ENCODE assay signal across 20 cellular contexts in genomic region chr2:3200420-3200939, GRCh38.
DNase-seq lines count a peak whose midpoint lies in the region; ATAC-seq and TF ChIP-seq lines count a peak whose summit lies in the region.
"Had no signal": no experiment of that assay in that cellular context is flagged by ENCODE, and none has a peak within 500 bp of the region (broad histone marks: within the 10 kb centered on the region; RNA-seq: fewer than 3 reads in every experiment).

No MANE protein-coding gene starts in this region.

- no peak overlapping the region for H2AFZ ChIP-seq in H9 (ENCODE audit: low read length)

- H3K23me2 ChIP-seq in H9 (ENCODE audit: insufficient read length, low read depth, low read length, poor library complexity, severe bottlenecking) = no peaks in the 10 kb centered on the region

- CTCF ChIA-PET in T-cell (lab: Charles Lee) = interaction anchor here in 1 of 2 donors (0.8 kb wide), 1 partner anchor 97 kb away, joined by 12 read pairs; no protein-coding TSS in a partner anchor

- no peak overlapping the region for H3K27ac ChIP-seq in H9 (ENCODE audit: insufficient read length, low read depth, low read length)
- H3K27ac ChIP-seq in lower lobe of right lung = no peak overlapping the region
- H3K27ac ChIP-seq: breast epithelium, esophagus squamous epithelium had no signal

- H3K79me2 ChIP-seq in H9 (ENCODE audit: insufficient read depth, low read length) = no peaks in the 10 kb centered on the region

- DNase-seq in AG10803 (ENCODE audit: low read depth) (peak; percentile 62), H9 (no peak), dermis microvascular lymphatic vessel endothelial cell (ENCODE audit: low read depth in 2 of 2) (peak; percentile 19 to 52), lower lobe of right lung (peak; percentile 35), T-cell (no peak)
- DNase-seq in stimulated activated naive CD8-positive, alpha-beta T cell treated with anti-CD3 and anti-CD28 coated beads, Interleukin-15, Interleukin-2, amounts not matched to agents 100 U/mL and 50 U/mL, for 24 hours = no peak
- DNase-seq in stimulated activated naive CD4-positive, alpha-beta T cell (lab: John Stamatoyannopoulos, UW) = no peak
- DNase-seq: activated CD8-positive, alpha-beta memory T cell treated with anti-CD3 and anti-CD28 coated beads for 24 hours; activated T-cell treated with anti-CD3 and anti-CD28 coated beads, Interleukin-2, amount 50 U/mL, for 72 hours; esophagus squamous epithelium; KBM-7; NCI-H2029; NCI-H510A had no signal

- peak overlapping the region; percentile 23; the same call in 1 of the 2 replicates for H3K14ac ChIP-seq in H9 (ENCODE audit: insufficient read depth, low read length)

- POLR2A ChIA-PET in T-cell (lab: Charles Lee) = no interaction called here

- H3K9me3 Mint-ChIP-seq in H9 (peaks cover 14% of the 10 kb centered on the region in 2 experiments), T-cell (no peaks in the 10 kb centered on the region)
- H3K9me3 Mint-ChIP-seq: activated naive CD4-positive, alpha-beta T cell treated with anti-CD3 and anti-CD28 coated beads, Interleukin-2, amount 50 U/mL, for 72 hours; activated T-cell treated with anti-CD3 and anti-CD28 coated beads, Interleukin-2, amount 50 U/mL, for 72 hours; memory B cell; nephron; stimulated activated naive CD8-positive, alpha-beta T cell treated with anti-CD3 and anti-CD28 coated beads, Interleukin-15, Interleukin-2, amounts not matched to agents 100 ng/mL and 50 ng/mL, for 24 hours had no signal

- H3K4me1 Mint-ChIP-seq in H9 (peaks cover 33 to 52% of the 10 kb centered on the region in 2 experiments), T-cell (peaks cover 5 to 10% (median 6%) of the 10 kb centered on the region in 3 donors)

- H3T11ph ChIP-seq in H9 (ENCODE audit: low read length) = no peak overlapping the region

- H3K4me3 ChIP-seq in AG10803 (ENCODE audit: low read length) (no peak overlapping the region), lower lobe of right lung (no peak overlapping the region)
- H3K4me3 ChIP-seq: breast epithelium, esophagus squamous epithelium had no signal

- no peak overlapping the region for H2BK120ac ChIP-seq in H9 (ENCODE audit: low read depth, low read length, poor library complexity, severe bottlenecking)

- no peak overlapping the region for H2BK20ac ChIP-seq in H9 (ENCODE audit: low read depth, low read length, poor library complexity, severe bottlenecking)

- H3K4ac ChIP-seq in H9 (ENCODE audit: low read depth, low read length) = no peak overlapping the region

- intact Hi-C loops in lower lobe of right lung (cut with DNase I) = no loop called here

- no peak for TF ChIP-seq CTCF in AG10803 (conservative IDR thresholded peaks at IDR 0.05; ENCODE audit: low read length)
- no peak for TF ChIP-seq CTCF in H9 (conservative IDR thresholded peaks at IDR 0.05)
- TF ChIP-seq CTCF in lower lobe of right lung (IDR thresholded peaks at IDR 0.05) = no peak

- no peak overlapping the region for H3K23ac ChIP-seq in H9 (ENCODE audit: insufficient read length, low read depth, low read length)

- no peaks in the 10 kb centered on the region for H3K27me3 Mint-ChIP-seq in H9 (ENCODE audit: low read depth)
- no peaks in the 10 kb centered on the region for H3K27me3 Mint-ChIP-seq in T-cell
- H3K27me3 Mint-ChIP-seq: memory B cell; stimulated activated naive CD8-positive, alpha-beta T cell treated with anti-CD3 and anti-CD28 coated beads, Interleukin-15, Interleukin-2, amounts not matched to agents 100 ng/mL and 50 ng/mL, for 24 hours had no signal

- no peaks in the 10 kb centered on the region for H4K20me1 ChIP-seq in H9 (ENCODE audit: control insufficient read depth, insufficient read depth, insufficient read length)

- H2BK15ac ChIP-seq in H9 (ENCODE audit: low read depth, low read length) = no peak overlapping the region

- ATAC-seq in lower lobe of right lung (no peak), GM18517 (IDR thresholded peaks at IDR 0.05; ENCODE audit: unreplicated experiment) (no peak), T-cell (replicated peaks in 1 of 4) (no peak)
- no peak for ATAC-seq in stimulated activated naive CD8-positive, alpha-beta T cell treated with anti-CD3 and anti-CD28 coated beads, Interleukin-15, Interleukin-2, amounts not matched to agents 100 U/mL and 50 U/mL, for 24 hours
- ATAC-seq: activated naive CD4-positive, alpha-beta T cell treated with anti-CD3 and anti-CD28 coated beads, Interleukin-2, amount 50 U/mL, for 72 hours; activated T-cell treated with anti-CD3 and anti-CD28 coated beads, Interleukin-2, amount 50 U/mL, for 72 hours; WTC11 had no signal

- H3K56ac ChIP-seq in H9 (ENCODE audit: insufficient read length, low read depth, low read length) = no peak overlapping the region

- no peak overlapping the region for H2BK5ac ChIP-seq in H9 (ENCODE audit: insufficient read length, low read length)

- H3K4me1 ChIP-seq in H9 (ENCODE audit: insufficient read depth, low read length) (0 out of 2 replicates have a peak, but pooled peaks cover 3% of the 10 kb centered on the region), lower lobe of right lung (no peaks in the 10 kb centered on the region)
- H3K4me1 ChIP-seq: breast epithelium, esophagus squamous epithelium had no signal

- H3K36me3 Mint-ChIP-seq in H9 (ENCODE audit: insufficient read depth in 1 of 3, low read depth in 3 of 3) = peaks cover 18 to 23% (median 20%) of the 10 kb centered on the region in 3 experiments
- H3K36me3 Mint-ChIP-seq in T-cell = peaks cover 33% of the 10 kb centered on the region

- H2AK5ac ChIP-seq in H9 (ENCODE audit: insufficient read length, low read length) = no peak overlapping the region

- H4K5ac ChIP-seq in H9 (ENCODE audit: insufficient read length, low read depth, low read length) = no peak overlapping the region

- H2BK12ac ChIP-seq in H9 (ENCODE audit: insufficient read length, low read depth, low read length) = no peak overlapping the region

- no peak overlapping the region for H3K9ac ChIP-seq in H9 (ENCODE audit: extremely low read depth, insufficient read length, low read length)

- WGBS in H9 (ENCODE audit: extremely low coverage, insufficient read length, low lambda C conversion rate) = no CpG with 5 or more reads among the region's 14 CpGs

- H4K91ac ChIP-seq in H9 (ENCODE audit: insufficient read length, low read depth, low read length) = no peak overlapping the region

- H3K4me3 Mint-ChIP-seq in H9 (no peak overlapping the region), T-cell (no peak overlapping the region)
- H3K4me3 Mint-ChIP-seq: activated T-cell treated with anti-CD3 and anti-CD28 coated beads, Interleukin-2, amount 50 U/mL, for 72 hours; memory B cell; nephron; stimulated activated naive CD8-positive, alpha-beta T cell treated with anti-CD3 and anti-CD28 coated beads, Interleukin-15, Interleukin-2, amounts not matched to agents 100 ng/mL and 50 ng/mL, for 24 hours; WTC11 had no signal

- H3K27me3 ChIP-seq in H9 (ENCODE audit: insufficient read depth, low read length) (no peaks in the 10 kb centered on the region), lower lobe of right lung (ENCODE audit: low read depth) (no peaks in the 10 kb centered on the region)
- H3K27me3 ChIP-seq: breast epithelium, esophagus squamous epithelium had no signal

- no peak overlapping the region for H4K8ac ChIP-seq in H9 (replicated peaks; ENCODE audit: insufficient read length, low read depth, low read length)

- H3K9me3 ChIP-seq in H9 (ENCODE audit: control insufficient read depth, low read depth, low read length) (no peaks in the 10 kb centered on the region), lower lobe of right lung (no peaks in the 10 kb centered on the region)
- H3K9me3 ChIP-seq: esophagus squamous epithelium had no signal

- no peak overlapping the region for H3K18ac ChIP-seq in H9 (ENCODE audit: insufficient read length, low read depth, low read length)

- no peaks in the 10 kb centered on the region for H3K79me1 ChIP-seq in H9 (ENCODE audit: insufficient read depth, low read depth, low read length, poor library complexity, severe bottlenecking)

- H3K36me3 ChIP-seq in lower lobe of right lung = no peaks in the 10 kb centered on the region
- H3K36me3 ChIP-seq: breast epithelium had no signal

- H3K27ac Mint-ChIP-seq in H9 (peak overlapping the region in 2 of 3 experiments; percentile 68 to 70; a peak in 3 of 7 replicates), T-cell (no peak overlapping the region)
- H3K27ac Mint-ChIP-seq: activated naive CD4-positive, alpha-beta T cell treated with anti-CD3 and anti-CD28 coated beads, Interleukin-2, amount 50 U/mL, for 72 hours; activated T-cell treated with anti-CD3 and anti-CD28 coated beads, Interleukin-2, amount 50 U/mL, for 72 hours; memory B cell; stimulated activated naive CD8-positive, alpha-beta T cell treated with anti-CD3 and anti-CD28 coated beads, Interleukin-15, Interleukin-2, amounts not matched to agents 100 ng/mL and 50 ng/mL, for 24 hours; WTC11 had no signal

- H3K4me2 ChIP-seq in H9 (ENCODE audit: insufficient read depth, insufficient read length, low read length) = no peak overlapping the region

Comparison
In these comparisons a context has a peak if more than half of its experiments do, and no peak if none do; other contexts are left out.
1. DNase-seq: peak in AG10803 (single experiment), dermis microvascular lymphatic vessel endothelial cell (2 of 2) and lower lobe of right lung (single experiment); none in H9 (single experiment), stimulated activated naive CD8-positive, alpha-beta T cell treated with anti-CD3 and anti-CD28 coated beads, Interleukin-15, Interleukin-2, amounts not matched to agents 100 U/mL and 50 U/mL, for 24 hours (single experiment), stimulated activated naive CD4-positive, alpha-beta T cell (0 of 6) and T-cell (0 of 34).
2. H3K27ac Mint-ChIP-seq: peak in H9 (2 of 3); none in T-cell (0 of 2).